In genomic region chr11:133892126-133892525, GRCh38 we compare ENCODE assay signal across 32 cellular contexts. TPM values are rescaled to one million over a fixed set of nuclear protein-coding genes. Genes with fewer than 3 reads are reported as not detected.
"Had no signal": no experiment of that assay in that cellular context is flagged by ENCODE, and none has a peak within 500 bp of the region (broad histone marks: within the 10 kb centered on the region; RNA-seq: fewer than 3 reads in every experiment).

No MANE protein-coding gene starts in this region.

- ATAC-seq: Panc1, Right ventricle myocardium inferior, T-cell had no signal

- H3K27ac ChIP-seq: brain microvascular endothelial cell, cardiac muscle cell, KMS-11, SK-N-MC had no signal

- H3K36me3 ChIP-seq: brain microvascular endothelial cell, cardiac muscle cell had no signal

- FAIRE-seq: TTC549 had no signal

- H3K36me3 Mint-ChIP-seq: activated CD4-positive, alpha-beta memory T cell treated with anti-CD3 and anti-CD28 coated beads for 36 hours; activated naive CD8-positive, alpha-beta T cell treated with anti-CD3 and anti-CD28 coated beads for 36 hours; T-cell had no signal

- H3K4me3 Mint-ChIP-seq: activated B cell treated with CpG ODN at 0.5 μM for 24 hours; activated CD4-positive, alpha-beta memory T cell treated with anti-CD3 and anti-CD28 coated beads for 36 hours; activated CD4-positive, alpha-beta T cell treated with anti-CD3 and anti-CD28 coated beads, Interleukin-2, amount 10 ng/mL, durations not matched to agents 7 days and 5 days; activated naive CD8-positive, alpha-beta T cell treated with anti-CD3 and anti-CD28 coated beads for 36 hours; activated T-cell treated with anti-CD3 and anti-CD28 coated beads, Interleukin-2, amount 50 U/mL, for 24 hours; T-cell had no signal

- H3K4me3 ChIP-seq: cardiac muscle cell, SK-N-MC had no signal

- H3K4me2 ChIP-seq: KMS-11 had no signal

- H3K9me3 Mint-ChIP-seq: activated B cell treated with CpG ODN at 0.5 μM for 24 hours; activated CD4-positive, alpha-beta memory T cell treated with anti-CD3 and anti-CD28 coated beads for 36 hours; activated CD4-positive, alpha-beta T cell treated with anti-CD3 and anti-CD28 coated beads, Interleukin-2, amount 10 ng/mL, durations not matched to agents 7 days and 5 days; activated naive CD8-positive, alpha-beta T cell treated with anti-CD3 and anti-CD28 coated beads for 36 hours; activated T-cell treated with anti-CD3 and anti-CD28 coated beads, Interleukin-2, amount 50 U/mL, for 24 hours; T-cell had no signal

- H3K4me1 Mint-ChIP-seq: activated CD4-positive, alpha-beta T cell treated with anti-CD3 and anti-CD28 coated beads, Interleukin-2, amount 10 ng/mL, durations not matched to agents 7 days and 5 days; activated naive CD8-positive, alpha-beta T cell treated with anti-CD3 and anti-CD28 coated beads for 36 hours; T-cell had no signal

- H3K9ac ChIP-seq: KMS-11 had no signal

- H3K27me3 ChIP-seq: brain microvascular endothelial cell, cardiac muscle cell had no signal

- DNase-seq: activated B cell treated with CpG ODN at 0.5 μM for 24 hours; activated CD4-positive, alpha-beta memory T cell treated with anti-CD3 and anti-CD28 coated beads for 36 hours; activated CD4-positive, alpha-beta T cell treated with anti-CD3 and anti-CD28 coated beads for 1 hour; activated CD4-positive, alpha-beta T cell treated with anti-CD3 and anti-CD28 coated beads, Interleukin-2, amount 10 ng/mL, durations not matched to agents 7 days and 5 days; activated effector memory CD4-positive, alpha-beta T cell treated with anti-CD3 and anti-CD28 coated beads, Interleukin-2, amount 50 U/mL, for 16 hours; activated naive CD4-positive, alpha-beta T cell treated with Interleukin-2 at 50 U/mL for 16 hours; activated naive CD8-positive, alpha-beta T cell treated with anti-CD3 and anti-CD28 coated beads for 36 hours; activated T-cell treated with anti-CD3 and anti-CD28 coated beads, Interleukin-2, amount 50 U/mL, for 24 hours; brain microvascular endothelial cell; cerebellar nuclear complex; NCI-H1092; NCI-H1417; NCI-H1930; NCI-H2107; NCI-H2171 treated with DMSO at 0.1 percent for 48 hours; NCI-H345; NCI-H510A treated with DMSO at 0.1 percent for 48 hours; NCI-H69; NK-92 treated with Interleukin-12 subunit alpha and Interleukin-12 subunit beta, amount 100 ng/mL, for 24 hours; OCI-M1; RPMI8226; T-cell; T-helper 2 cell; T1000 had no signal

- H3K27ac Mint-ChIP-seq: activated B cell treated with CpG ODN at 0.5 μM for 24 hours; activated CD4-positive, alpha-beta memory T cell treated with anti-CD3 and anti-CD28 coated beads for 36 hours; activated CD4-positive, alpha-beta T cell treated with anti-CD3 and anti-CD28 coated beads, Interleukin-2, amount 10 ng/mL, durations not matched to agents 7 days and 5 days; activated naive CD8-positive, alpha-beta T cell treated with anti-CD3 and anti-CD28 coated beads for 36 hours; activated T-cell treated with anti-CD3 and anti-CD28 coated beads, Interleukin-2, amount 50 U/mL, for 24 hours; T-cell had no signal

RNA-seq across cellular contexts. Expression of gene SPATA19, which starts 46.8 kb away (rescaled TPM):
- total RNA-seq: activated B cell treated with CpG ODN at 0.5 μM for 24 hours; activated CD4-positive, alpha-beta memory T cell treated with anti-CD3 and anti-CD28 coated beads for 36 hours; activated CD4-positive, alpha-beta T cell treated with anti-CD3 and anti-CD28 coated beads, Interleukin-2, amount 10 ng/mL, durations not matched to agents 7 days and 5 days; activated naive CD8-positive, alpha-beta T cell treated with anti-CD3 and anti-CD28 coated beads for 36 hours; cardiac muscle cell; MCF 10A; Right ventricle myocardium inferior; T-cell had no signal
- polyA plus RNA-seq: adipose tissue, cardiac muscle cell had no signal
